ENCODE assay signal across 14 cellular contexts in the genomic region with DNA sequence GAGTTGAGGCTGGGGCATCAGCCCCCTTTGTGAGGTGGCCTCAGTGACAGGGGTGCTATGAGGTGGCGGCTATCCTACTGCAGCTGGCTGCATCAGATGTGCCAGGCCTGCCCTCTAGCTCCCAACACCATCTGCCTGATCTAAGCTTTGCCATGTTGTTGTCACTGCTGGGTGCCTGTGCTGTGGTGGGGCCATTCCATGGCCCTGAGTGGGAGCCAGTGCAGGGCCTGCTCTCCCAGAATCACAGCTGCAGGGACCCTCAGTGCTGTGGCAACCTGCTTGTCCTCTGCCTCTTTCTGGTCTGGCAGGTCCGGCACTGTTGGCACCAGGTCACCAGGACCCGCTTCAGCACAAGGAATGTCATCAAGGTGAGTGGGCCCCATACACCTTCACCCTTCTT. TPM values are rescaled to one million over a fixed set of nuclear protein-coding genes. Genes with fewer than 3 reads are reported as not detected.
DNase-seq lines count a peak whose midpoint lies in the region; ATAC-seq and TF ChIP-seq lines count a peak whose summit lies in the region.
"Had no signal": no experiment of that assay in that cellular context is flagged by ENCODE, and none has a peak within 500 bp of the region (broad histone marks: within the 10 kb centered on the region; RNA-seq: fewer than 3 reads in every experiment).

No MANE protein-coding gene starts in this region.

- H3K4me3 Mint-ChIP-seq in stimulated activated naive CD8-positive, alpha-beta T cell treated with anti-CD3 and anti-CD28 coated beads, Interleukin-15, Interleukin-2, amounts not matched to agents 100 ng/mL and 50 ng/mL, for 24 hours: peak overlapping the region; percentile 67
- peak overlapping the region; percentile 91 for H3K4me3 Mint-ChIP-seq in activated T-helper 17 cell treated with anti-CD3 and anti-CD28 coated beads, Interleukin-2, amount 50 U/mL, for 72 hours
- peak overlapping the region in 9 of 10 donors; percentile 40 to 97 (median 76) for H3K4me3 Mint-ChIP-seq in naive thymus-derived CD4-positive, alpha-beta T cell

- no peaks in the 10 kb centered on the region for H3K27me3 ChIP-seq in naive thymus-derived CD4-positive, alpha-beta T cell (ENCODE audit: control insufficient read depth in 2 of 2, insufficient read depth in 2 of 2, low read length in 2 of 2)
- H3K27me3 ChIP-seq in uterus: no peaks in the 10 kb centered on the region
- H3K27me3 ChIP-seq: ovary had no signal

- no peak for ATAC-seq in stimulated activated naive CD8-positive, alpha-beta T cell treated with anti-CD3 and anti-CD28 coated beads, Interleukin-15, Interleukin-2, amounts not matched to agents 100 U/mL and 50 U/mL, for 24 hours
- ATAC-seq in activated T-helper 17 cell treated with anti-CD3 and anti-CD28 coated beads, Interleukin-2, amount 50 U/mL, for 72 hours (replicated peaks): no peak
- no peak for ATAC-seq in naive thymus-derived CD4-positive, alpha-beta T cell
- ATAC-seq in left lobe of liver: no peak

- peaks cover 18% of the 10 kb centered on the region for H3K36me3 Mint-ChIP-seq in stimulated activated naive CD8-positive, alpha-beta T cell treated with anti-CD3 and anti-CD28 coated beads, Interleukin-15, Interleukin-2, amounts not matched to agents 100 ng/mL and 50 ng/mL, for 24 hours (ENCODE audit: low read depth)
- H3K36me3 Mint-ChIP-seq in activated T-helper 17 cell treated with anti-CD3 and anti-CD28 coated beads, Interleukin-2, amount 50 U/mL, for 72 hours (ENCODE audit: low read depth): peaks cover 27% of the 10 kb centered on the region
- peaks cover 0 to 3% (median 0%) of the 10 kb centered on the region in 5 donors for H3K36me3 Mint-ChIP-seq in naive thymus-derived CD4-positive, alpha-beta T cell

- POLR2A ChIA-PET in naive thymus-derived CD4-positive, alpha-beta T cell (lab: Charles Lee): no interaction called here

- peak overlapping the region; percentile 49 for H3K27ac Mint-ChIP-seq in stimulated activated naive CD8-positive, alpha-beta T cell treated with anti-CD3 and anti-CD28 coated beads, Interleukin-15, Interleukin-2, amounts not matched to agents 100 ng/mL and 50 ng/mL, for 24 hours
- H3K27ac Mint-ChIP-seq in activated T-helper 17 cell treated with anti-CD3 and anti-CD28 coated beads, Interleukin-2, amount 50 U/mL, for 72 hours: peak overlapping the region; percentile 60
- H3K27ac Mint-ChIP-seq in naive thymus-derived CD4-positive, alpha-beta T cell: peak overlapping the region; percentile 88 to 100 (median 99)
- H3K27ac Mint-ChIP-seq: H9 had no signal

- H3K4me1 Mint-ChIP-seq in stimulated activated naive CD8-positive, alpha-beta T cell treated with anti-CD3 and anti-CD28 coated beads, Interleukin-15, Interleukin-2, amounts not matched to agents 100 ng/mL and 50 ng/mL, for 24 hours (ENCODE audit: low read depth): peaks cover 34% of the 10 kb centered on the region
- peaks cover 11% of the 10 kb centered on the region for H3K4me1 Mint-ChIP-seq in activated T-helper 17 cell treated with anti-CD3 and anti-CD28 coated beads, Interleukin-2, amount 50 U/mL, for 72 hours
- H3K4me1 Mint-ChIP-seq in naive thymus-derived CD4-positive, alpha-beta T cell: peaks cover 15 to 41% (median 30%) of the 10 kb centered on the region in 7 donors

- peak overlapping the region; percentile 40 for H3K27ac ChIP-seq in naive thymus-derived CD4-positive, alpha-beta T cell (ENCODE audit: low read depth, low read length)
- no peak overlapping the region for H3K27ac ChIP-seq in uterus
- H3K27ac ChIP-seq: ovary had no signal

- H3K9me3 Mint-ChIP-seq in stimulated activated naive CD8-positive, alpha-beta T cell treated with anti-CD3 and anti-CD28 coated beads, Interleukin-15, Interleukin-2, amounts not matched to agents 100 ng/mL and 50 ng/mL, for 24 hours: no peaks in the 10 kb centered on the region
- H3K9me3 Mint-ChIP-seq in activated T-helper 17 cell treated with anti-CD3 and anti-CD28 coated beads, Interleukin-2, amount 50 U/mL, for 72 hours: no peaks in the 10 kb centered on the region
- H3K9me3 Mint-ChIP-seq in naive thymus-derived CD4-positive, alpha-beta T cell: no peaks in the 10 kb centered on the region
- H3K9me3 Mint-ChIP-seq: H9 had no signal

- H3K4me1 ChIP-seq in naive thymus-derived CD4-positive, alpha-beta T cell (ENCODE audit: control insufficient read depth in 2 of 2, insufficient read depth in 2 of 2, low read length in 2 of 2): peaks cover 12 to 13% of the 10 kb centered on the region in 2 donors
- H3K4me1 ChIP-seq in uterus: no peaks in the 10 kb centered on the region

- no peak for TF ChIP-seq POLR2A in uterus (IDR thresholded peaks at IDR 0.05)

- CTCF ChIA-PET in naive thymus-derived CD4-positive, alpha-beta T cell (lab: Charles Lee): no interaction called here

- H3K4me3 ChIP-seq in naive thymus-derived CD4-positive, alpha-beta T cell (ENCODE audit: low read length): no peak overlapping the region
- no peak overlapping the region for H3K4me3 ChIP-seq in uterus
- H3K4me3 ChIP-seq: ovary had no signal

- no peak for DNase-seq in stimulated activated naive CD8-positive, alpha-beta T cell treated with anti-CD3 and anti-CD28 coated beads, Interleukin-15, Interleukin-2, amounts not matched to agents 100 U/mL and 50 U/mL, for 24 hours
- no peak for DNase-seq in naive thymus-derived CD4-positive, alpha-beta T cell
- DNase-seq in uterus: no peak
- DNase-seq in NCI-H82 (lab: John Stamatoyannopoulos, UW): no peak
- DNase-seq in left lobe of liver (ENCODE audit: low spot score): no peak
- no peak for DNase-seq in ecto neural progenitor cell (ENCODE audit: low spot score)
- DNase-seq: H9, Kasumi-1, NCI-H1694, NCI-H510A treated with DMSO at 0.1 percent for 48 hours, ovary, substantia nigra had no signal

- no peaks in the 10 kb centered on the region for H3K9me3 ChIP-seq in naive thymus-derived CD4-positive, alpha-beta T cell (ENCODE audit: control insufficient read depth in 2 of 3, low read length in 3 of 3)
- H3K9me3 ChIP-seq in uterus: no peaks in the 10 kb centered on the region
- H3K9me3 ChIP-seq: ovary had no signal

- intact Hi-C loops in naive thymus-derived CD4-positive, alpha-beta T cell (cut with micrococcal nuclease): no loop called here
- intact Hi-C loops in uterus (cut with DNase I; ENCODE audit: low total_unique reads): no loop called here

- TF ChIP-seq CTCF in uterus (IDR thresholded peaks at IDR 0.05): no peak

- H3K36me3 ChIP-seq in naive thymus-derived CD4-positive, alpha-beta T cell (ENCODE audit: control insufficient read depth in 2 of 3, insufficient read depth in 3 of 3, low read length in 3 of 3): peaks cover 0 to 25% (median 0%) of the 10 kb centered on the region in 3 experiments
- no peaks in the 10 kb centered on the region for H3K36me3 ChIP-seq in uterus
- H3K36me3 ChIP-seq: ovary had no signal

- no peaks in the 10 kb centered on the region for H3K27me3 Mint-ChIP-seq in stimulated activated naive CD8-positive, alpha-beta T cell treated with anti-CD3 and anti-CD28 coated beads, Interleukin-15, Interleukin-2, amounts not matched to agents 100 ng/mL and 50 ng/mL, for 24 hours
- H3K27me3 Mint-ChIP-seq in activated T-helper 17 cell treated with anti-CD3 and anti-CD28 coated beads, Interleukin-2, amount 50 U/mL, for 72 hours: no peaks in the 10 kb centered on the region
- no peaks in the 10 kb centered on the region for H3K27me3 Mint-ChIP-seq in naive thymus-derived CD4-positive, alpha-beta T cell

RNA-seq across cellular contexts. Expression of a gene that starts 1.8 kb away (rescaled TPM):
- 100 to 1,000 TPM; 175 to 256 TPM for total RNA-seq in activated T-helper 17 cell treated with anti-CD3 and anti-CD28 coated beads, Interleukin-2, amount 50 U/mL, for 72 hours
- total RNA-seq in naive thymus-derived CD4-positive, alpha-beta T cell: 100 to 1,000 TPM; 117 to 180 (median 122) TPM
- polyA plus RNA-seq in naive thymus-derived CD4-positive, alpha-beta T cell: 100 to 1,000 TPM; 283 to 295 TPM
- total RNA-seq in uterus (100 to 1,000 TPM in 2 of 4 donors, 10 to 100 TPM in 2; 62.1 to 136 (median 96.2) TPM), left lobe of liver (39.7 TPM)

RNA-seq across cellular contexts. Expression of a gene that starts 8.8 kb away (rescaled TPM):
- total RNA-seq in activated T-helper 17 cell treated with anti-CD3 and anti-CD28 coated beads, Interleukin-2, amount 50 U/mL, for 72 hours: 10 to 100 TPM; 39.8 to 40.1 TPM
- 10 to 100 TPM; 40.4 to 69.0 (median 61.4) TPM for total RNA-seq in naive thymus-derived CD4-positive, alpha-beta T cell
- polyA plus RNA-seq in naive thymus-derived CD4-positive, alpha-beta T cell: 100 to 1,000 TPM; 105 to 112 TPM
- total RNA-seq in uterus: 1 to 10 TPM in 1 of 4 donors, under 1 TPM in 1, not detected in 2; 0.70 to 1.9 TPM
- 0.53 TPM for total RNA-seq in left lobe of liver

Comparison
In these comparisons a context has a peak if more than half of its experiments do, and no peak if none do; other contexts are left out.
1. H3K27ac Mint-ChIP-seq: peak in every context shown above with its lines; median percentile 99 in naive thymus-derived CD4-positive, alpha-beta T cell; 60 in activated T-helper 17 cell treated with anti-CD3 and anti-CD28 coated beads, Interleukin-2, amount 50 U/mL, for 72 hours; 49 in stimulated activated naive CD8-positive, alpha-beta T cell treated with anti-CD3 and anti-CD28 coated beads, Interleukin-15, Interleukin-2, amounts not matched to agents 100 ng/mL and 50 ng/mL, for 24 hours.
2. RNA of a gene that starts 8.8 kb away (total RNA-seq): 40.4 to 69.0 TPM in naive thymus-derived CD4-positive, alpha-beta T cell and 39.8 to 40.1 TPM in activated T-helper 17 cell treated with anti-CD3 and anti-CD28 coated beads, Interleukin-2, amount 50 U/mL, for 72 hours; 0.70 to 1.9 TPM in uterus and 0.53 TPM in left lobe of liver (single experiment); every median in the first group is over 10 times any median in the second.
3. Peak in every context shown above with its lines, with median percentiles within 50 percentile points of each other: H3K4me3 Mint-ChIP-seq.